Comparison of ENCODE assay signal across 2 cellular contexts in the genomic region with DNA sequence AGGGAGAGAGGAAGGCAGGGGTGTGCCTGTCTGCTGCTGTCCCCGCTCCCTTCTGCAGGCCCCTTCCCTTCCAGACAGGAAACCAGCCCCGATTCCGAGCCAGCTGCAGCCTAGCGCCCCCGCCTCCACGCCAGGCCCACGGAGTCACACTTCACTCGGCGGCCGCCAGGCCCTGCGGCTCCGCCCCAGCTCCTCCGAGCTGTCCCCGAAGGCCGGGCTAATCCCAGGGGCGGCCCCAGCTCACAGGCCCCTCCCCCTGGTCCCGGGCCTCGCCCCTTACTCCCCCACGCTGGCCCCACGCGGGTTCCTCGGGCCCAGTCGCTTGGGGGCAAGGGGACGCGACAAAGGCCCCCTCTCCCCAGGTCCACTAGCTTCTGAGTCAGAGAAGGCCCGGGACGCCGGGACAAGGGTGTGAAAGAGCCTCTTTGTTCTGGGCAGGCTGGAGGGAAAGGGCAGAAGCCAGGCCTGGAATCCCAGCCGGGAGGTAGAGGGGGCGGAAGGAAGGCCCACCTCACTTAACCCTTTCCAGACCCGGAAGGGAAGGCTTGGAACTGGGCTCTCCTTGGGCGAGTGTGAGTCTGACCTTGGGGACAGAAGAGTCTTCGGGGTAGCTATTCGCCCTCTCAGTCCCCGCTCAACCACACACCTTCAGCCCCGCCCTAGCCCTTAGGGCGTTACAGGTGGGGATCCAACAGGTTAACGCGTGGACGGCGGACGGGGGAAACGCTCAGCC.
A peak's percentile ranks its signal among the peaks of the same experiment; 100 is the strongest.
TF ChIP-seq lines count a peak whose summit lies in the region.

No MANE protein-coding gene starts in this region.

TF ChIP-seq in GM23338, 12 proteins besides CTCF, POLR2A, EP300 and RAD21:
- TF ChIP-seq ZNF114 (CRISPR knock-in tag; IDR thresholded peaks at IDR 0.05) (no peak), POLR2AphosphoS5 (IDR thresholded peaks at IDR 0.05; ENCODE audit: low read depth) (peak; percentile 71), EZH2phosphoT487 (IDR thresholded peaks at IDR 0.05; ENCODE audit: unreplicated experiment) (no peak)
- TF ChIP-seq, protein P1, sequence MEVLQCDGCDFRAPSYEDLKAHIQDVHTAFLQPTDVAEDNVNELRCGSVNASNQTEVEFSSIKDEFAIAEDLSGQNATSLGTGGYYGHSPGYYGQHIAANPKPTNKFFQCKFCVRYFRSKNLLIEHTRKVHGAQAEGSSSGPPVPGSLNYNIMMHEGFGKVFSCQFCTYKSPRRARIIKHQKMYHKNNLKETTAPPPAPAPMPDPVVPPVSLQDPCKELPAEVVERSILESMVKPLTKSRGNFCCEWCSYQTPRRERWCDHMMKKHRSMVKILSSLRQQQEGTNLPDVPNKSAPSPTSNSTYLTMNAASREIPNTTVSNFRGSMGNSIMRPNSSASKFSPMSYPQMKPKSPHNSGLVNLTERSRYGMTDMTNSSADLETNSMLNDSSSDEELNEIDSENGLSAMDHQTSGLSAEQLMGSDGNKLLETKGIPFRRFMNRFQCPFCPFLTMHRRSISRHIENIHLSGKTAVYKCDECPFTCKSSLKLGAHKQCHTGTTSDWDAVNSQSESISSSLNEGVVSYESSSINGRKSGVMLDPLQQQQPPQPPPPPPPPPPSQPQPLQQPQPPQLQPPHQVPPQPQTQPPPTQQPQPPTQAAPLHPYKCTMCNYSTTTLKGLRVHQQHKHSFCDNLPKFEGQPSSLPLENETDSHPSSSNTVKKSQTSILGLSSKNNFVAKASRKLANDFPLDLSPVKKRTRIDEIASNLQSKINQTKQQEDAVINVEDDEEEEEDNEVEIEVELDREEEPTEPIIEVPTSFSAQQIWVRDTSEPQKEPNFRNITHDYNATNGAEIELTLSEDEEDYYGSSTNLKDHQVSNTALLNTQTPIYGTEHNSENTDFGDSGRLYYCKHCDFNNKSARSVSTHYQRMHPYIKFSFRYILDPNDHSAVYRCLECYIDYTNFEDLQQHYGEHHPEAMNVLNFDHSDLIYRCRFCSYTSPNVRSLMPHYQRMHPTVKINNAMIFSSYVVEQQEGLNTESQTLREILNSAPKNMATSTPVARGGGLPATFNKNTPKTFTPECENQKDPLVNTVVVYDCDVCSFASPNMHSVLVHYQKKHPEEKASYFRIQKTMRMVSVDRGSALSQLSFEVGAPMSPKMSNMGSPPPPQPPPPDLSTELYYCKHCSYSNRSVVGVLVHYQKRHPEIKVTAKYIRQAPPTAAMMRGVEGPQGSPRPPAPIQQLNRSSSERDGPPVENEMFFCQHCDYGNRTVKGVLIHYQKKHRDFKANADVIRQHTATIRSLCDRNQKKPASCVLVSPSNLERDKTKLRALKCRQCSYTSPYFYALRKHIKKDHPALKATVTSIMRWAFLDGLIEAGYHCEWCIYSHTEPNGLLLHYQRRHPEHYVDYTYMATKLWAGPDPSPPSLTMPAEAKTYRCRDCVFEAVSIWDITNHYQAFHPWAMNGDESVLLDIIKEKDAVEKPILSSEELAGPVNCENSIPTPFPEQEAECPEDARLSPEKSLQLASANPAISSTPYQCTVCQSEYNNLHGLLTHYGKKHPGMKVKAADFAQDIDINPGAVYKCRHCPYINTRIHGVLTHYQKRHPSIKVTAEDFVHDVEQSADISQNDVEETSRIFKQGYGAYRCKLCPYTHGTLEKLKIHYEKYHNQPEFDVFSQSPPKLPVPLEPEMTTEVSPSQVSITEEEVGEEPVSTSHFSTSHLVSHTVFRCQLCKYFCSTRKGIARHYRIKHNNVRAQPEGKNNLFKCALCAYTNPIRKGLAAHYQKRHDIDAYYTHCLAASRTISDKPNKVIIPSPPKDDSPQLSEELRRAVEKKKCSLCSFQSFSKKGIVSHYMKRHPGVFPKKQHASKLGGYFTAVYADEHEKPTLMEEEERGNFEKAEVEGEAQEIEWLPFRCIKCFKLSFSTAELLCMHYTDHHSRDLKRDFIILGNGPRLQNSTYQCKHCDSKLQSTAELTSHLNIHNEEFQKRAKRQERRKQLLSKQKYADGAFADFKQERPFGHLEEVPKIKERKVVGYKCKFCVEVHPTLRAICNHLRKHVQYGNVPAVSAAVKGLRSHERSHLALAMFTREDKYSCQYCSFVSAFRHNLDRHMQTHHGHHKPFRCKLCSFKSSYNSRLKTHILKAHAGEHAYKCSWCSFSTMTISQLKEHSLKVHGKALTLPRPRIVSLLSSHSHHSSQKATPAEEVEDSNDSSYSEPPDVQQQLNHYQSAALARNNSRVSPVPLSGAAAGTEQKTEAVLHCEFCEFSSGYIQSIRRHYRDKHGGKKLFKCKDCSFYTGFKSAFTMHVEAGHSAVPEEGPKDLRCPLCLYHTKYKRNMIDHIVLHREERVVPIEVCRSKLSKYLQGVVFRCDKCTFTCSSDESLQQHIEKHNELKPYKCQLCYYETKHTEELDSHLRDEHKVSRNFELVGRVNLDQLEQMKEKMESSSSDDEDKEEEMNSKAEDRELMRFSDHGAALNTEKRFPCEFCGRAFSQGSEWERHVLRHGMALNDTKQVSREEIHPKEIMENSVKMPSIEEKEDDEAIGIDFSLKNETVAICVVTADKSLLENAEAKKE (CRISPR knock-in tag; IDR thresholded peaks at IDR 0.05) = no peak
- TF ChIP-seq, protein P2, sequence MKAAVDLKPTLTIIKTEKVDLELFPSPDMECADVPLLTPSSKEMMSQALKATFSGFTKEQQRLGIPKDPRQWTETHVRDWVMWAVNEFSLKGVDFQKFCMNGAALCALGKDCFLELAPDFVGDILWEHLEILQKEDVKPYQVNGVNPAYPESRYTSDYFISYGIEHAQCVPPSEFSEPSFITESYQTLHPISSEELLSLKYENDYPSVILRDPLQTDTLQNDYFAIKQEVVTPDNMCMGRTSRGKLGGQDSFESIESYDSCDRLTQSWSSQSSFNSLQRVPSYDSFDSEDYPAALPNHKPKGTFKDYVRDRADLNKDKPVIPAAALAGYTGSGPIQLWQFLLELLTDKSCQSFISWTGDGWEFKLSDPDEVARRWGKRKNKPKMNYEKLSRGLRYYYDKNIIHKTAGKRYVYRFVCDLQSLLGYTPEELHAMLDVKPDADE (IDR thresholded peaks at IDR 0.05) = 0 out of 2 replicates have a peak, but pooled peaks have one; percentile 6

TF ChIP-seq in GM12878, 131 proteins besides CTCF, POLR2A, EP300 and RAD21 (continues in another document):
- TF ChIP-seq TCF3 (IDR thresholded peaks at IDR 0.05; ENCODE audit: borderline replicate concordance, insufficient read depth, low read depth, low read length) = peak; percentile 72; the same call in 1 of the 2 replicates
- peak in 1 of 2 experiments; percentile 81; a peak in 2 of 3 replicates for TF ChIP-seq EGR1 (IDR thresholded peaks at IDR 0.05; ENCODE audit: borderline replicate concordance in 1 of 2, low read depth in 2 of 2, low read length in 2 of 2)
- no peak for TF ChIP-seq RB1 (IDR thresholded peaks at IDR 0.05; ENCODE audit: borderline replicate concordance)
- peak; percentile 80; the same call in 1 of the 2 replicates for TF ChIP-seq IKZF1 (conservative IDR thresholded peaks at IDR 0.05)
- no peak for TF ChIP-seq YY1 (IDR thresholded peaks at IDR 0.05; ENCODE audit: low read depth, low read length)
- TF ChIP-seq, protein P3, sequence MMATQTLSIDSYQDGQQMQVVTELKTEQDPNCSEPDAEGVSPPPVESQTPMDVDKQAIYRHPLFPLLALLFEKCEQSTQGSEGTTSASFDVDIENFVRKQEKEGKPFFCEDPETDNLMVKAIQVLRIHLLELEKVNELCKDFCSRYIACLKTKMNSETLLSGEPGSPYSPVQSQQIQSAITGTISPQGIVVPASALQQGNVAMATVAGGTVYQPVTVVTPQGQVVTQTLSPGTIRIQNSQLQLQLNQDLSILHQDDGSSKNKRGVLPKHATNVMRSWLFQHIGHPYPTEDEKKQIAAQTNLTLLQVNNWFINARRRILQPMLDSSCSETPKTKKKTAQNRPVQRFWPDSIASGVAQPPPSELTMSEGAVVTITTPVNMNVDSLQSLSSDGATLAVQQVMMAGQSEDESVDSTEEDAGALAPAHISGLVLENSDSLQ (IDR thresholded peaks at IDR 0.05) = no peak
- no peak for TF ChIP-seq KAT2A (conservative IDR thresholded peaks at IDR 0.05; ENCODE audit: control insufficient read depth, low read depth, low read length)
- no peak for TF ChIP-seq ZZZ3 (IDR thresholded peaks at IDR 0.05; ENCODE audit: control insufficient read depth, insufficient read length, low read depth)
- TF ChIP-seq SRF (IDR thresholded peaks at IDR 0.05; ENCODE audit: low read depth in 2 of 2, low read length in 2 of 2) = no peak
- TF ChIP-seq NR2C1 (IDR thresholded peaks at IDR 0.05) = no peak
- TF ChIP-seq, protein P4, sequence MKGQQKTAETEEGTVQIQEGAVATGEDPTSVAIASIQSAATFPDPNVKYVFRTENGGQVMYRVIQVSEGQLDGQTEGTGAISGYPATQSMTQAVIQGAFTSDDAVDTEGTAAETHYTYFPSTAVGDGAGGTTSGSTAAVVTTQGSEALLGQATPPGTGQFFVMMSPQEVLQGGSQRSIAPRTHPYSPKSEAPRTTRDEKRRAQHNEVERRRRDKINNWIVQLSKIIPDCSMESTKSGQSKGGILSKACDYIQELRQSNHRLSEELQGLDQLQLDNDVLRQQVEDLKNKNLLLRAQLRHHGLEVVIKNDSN (IDR thresholded peaks at IDR 0.05; ENCODE audit: borderline replicate concordance, extremely low read length, insufficient read depth, low read depth, low read length) = no peak
- TF ChIP-seq, protein P5, sequence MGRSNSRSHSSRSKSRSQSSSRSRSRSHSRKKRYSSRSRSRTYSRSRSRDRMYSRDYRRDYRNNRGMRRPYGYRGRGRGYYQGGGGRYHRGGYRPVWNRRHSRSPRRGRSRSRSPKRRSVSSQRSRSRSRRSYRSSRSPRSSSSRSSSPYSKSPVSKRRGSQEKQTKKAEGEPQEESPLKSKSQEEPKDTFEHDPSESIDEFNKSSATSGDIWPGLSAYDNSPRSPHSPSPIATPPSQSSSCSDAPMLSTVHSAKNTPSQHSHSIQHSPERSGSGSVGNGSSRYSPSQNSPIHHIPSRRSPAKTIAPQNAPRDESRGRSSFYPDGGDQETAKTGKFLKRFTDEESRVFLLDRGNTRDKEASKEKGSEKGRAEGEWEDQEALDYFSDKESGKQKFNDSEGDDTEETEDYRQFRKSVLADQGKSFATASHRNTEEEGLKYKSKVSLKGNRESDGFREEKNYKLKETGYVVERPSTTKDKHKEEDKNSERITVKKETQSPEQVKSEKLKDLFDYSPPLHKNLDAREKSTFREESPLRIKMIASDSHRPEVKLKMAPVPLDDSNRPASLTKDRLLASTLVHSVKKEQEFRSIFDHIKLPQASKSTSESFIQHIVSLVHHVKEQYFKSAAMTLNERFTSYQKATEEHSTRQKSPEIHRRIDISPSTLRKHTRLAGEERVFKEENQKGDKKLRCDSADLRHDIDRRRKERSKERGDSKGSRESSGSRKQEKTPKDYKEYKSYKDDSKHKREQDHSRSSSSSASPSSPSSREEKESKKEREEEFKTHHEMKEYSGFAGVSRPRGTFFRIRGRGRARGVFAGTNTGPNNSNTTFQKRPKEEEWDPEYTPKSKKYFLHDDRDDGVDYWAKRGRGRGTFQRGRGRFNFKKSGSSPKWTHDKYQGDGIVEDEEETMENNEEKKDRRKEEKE (IDR thresholded peaks at IDR 0.05) = no peak
- no peak for TF ChIP-seq MYC (IDR thresholded peaks at IDR 0.05; ENCODE audit: insufficient read depth, insufficient read length, insufficient replicate concordance, low read length, severe bottlenecking)
- TF ChIP-seq CHD4 (IDR thresholded peaks at IDR 0.05) = no peak
- TF ChIP-seq, protein P6, sequence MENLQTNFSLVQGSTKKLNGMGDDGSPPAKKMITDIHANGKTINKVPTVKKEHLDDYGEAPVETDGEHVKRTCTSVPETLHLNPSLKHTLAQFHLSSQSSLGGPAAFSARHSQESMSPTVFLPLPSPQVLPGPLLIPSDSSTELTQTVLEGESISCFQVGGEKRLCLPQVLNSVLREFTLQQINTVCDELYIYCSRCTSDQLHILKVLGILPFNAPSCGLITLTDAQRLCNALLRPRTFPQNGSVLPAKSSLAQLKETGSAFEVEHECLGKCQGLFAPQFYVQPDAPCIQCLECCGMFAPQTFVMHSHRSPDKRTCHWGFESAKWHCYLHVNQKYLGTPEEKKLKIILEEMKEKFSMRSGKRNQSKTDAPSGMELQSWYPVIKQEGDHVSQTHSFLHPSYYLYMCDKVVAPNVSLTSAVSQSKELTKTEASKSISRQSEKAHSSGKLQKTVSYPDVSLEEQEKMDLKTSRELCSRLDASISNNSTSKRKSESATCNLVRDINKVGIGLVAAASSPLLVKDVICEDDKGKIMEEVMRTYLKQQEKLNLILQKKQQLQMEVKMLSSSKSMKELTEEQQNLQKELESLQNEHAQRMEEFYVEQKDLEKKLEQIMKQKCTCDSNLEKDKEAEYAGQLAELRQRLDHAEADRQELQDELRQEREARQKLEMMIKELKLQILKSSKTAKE (IDR thresholded peaks at IDR 0.05; ENCODE audit: low read depth, poor library complexity, severe bottlenecking) = no peak
- TF ChIP-seq BACH1 (IDR thresholded peaks at IDR 0.05; ENCODE audit: borderline replicate concordance) = peak; percentile 83; the same call in 1 of the 2 replicates
- TF ChIP-seq, protein P7, sequence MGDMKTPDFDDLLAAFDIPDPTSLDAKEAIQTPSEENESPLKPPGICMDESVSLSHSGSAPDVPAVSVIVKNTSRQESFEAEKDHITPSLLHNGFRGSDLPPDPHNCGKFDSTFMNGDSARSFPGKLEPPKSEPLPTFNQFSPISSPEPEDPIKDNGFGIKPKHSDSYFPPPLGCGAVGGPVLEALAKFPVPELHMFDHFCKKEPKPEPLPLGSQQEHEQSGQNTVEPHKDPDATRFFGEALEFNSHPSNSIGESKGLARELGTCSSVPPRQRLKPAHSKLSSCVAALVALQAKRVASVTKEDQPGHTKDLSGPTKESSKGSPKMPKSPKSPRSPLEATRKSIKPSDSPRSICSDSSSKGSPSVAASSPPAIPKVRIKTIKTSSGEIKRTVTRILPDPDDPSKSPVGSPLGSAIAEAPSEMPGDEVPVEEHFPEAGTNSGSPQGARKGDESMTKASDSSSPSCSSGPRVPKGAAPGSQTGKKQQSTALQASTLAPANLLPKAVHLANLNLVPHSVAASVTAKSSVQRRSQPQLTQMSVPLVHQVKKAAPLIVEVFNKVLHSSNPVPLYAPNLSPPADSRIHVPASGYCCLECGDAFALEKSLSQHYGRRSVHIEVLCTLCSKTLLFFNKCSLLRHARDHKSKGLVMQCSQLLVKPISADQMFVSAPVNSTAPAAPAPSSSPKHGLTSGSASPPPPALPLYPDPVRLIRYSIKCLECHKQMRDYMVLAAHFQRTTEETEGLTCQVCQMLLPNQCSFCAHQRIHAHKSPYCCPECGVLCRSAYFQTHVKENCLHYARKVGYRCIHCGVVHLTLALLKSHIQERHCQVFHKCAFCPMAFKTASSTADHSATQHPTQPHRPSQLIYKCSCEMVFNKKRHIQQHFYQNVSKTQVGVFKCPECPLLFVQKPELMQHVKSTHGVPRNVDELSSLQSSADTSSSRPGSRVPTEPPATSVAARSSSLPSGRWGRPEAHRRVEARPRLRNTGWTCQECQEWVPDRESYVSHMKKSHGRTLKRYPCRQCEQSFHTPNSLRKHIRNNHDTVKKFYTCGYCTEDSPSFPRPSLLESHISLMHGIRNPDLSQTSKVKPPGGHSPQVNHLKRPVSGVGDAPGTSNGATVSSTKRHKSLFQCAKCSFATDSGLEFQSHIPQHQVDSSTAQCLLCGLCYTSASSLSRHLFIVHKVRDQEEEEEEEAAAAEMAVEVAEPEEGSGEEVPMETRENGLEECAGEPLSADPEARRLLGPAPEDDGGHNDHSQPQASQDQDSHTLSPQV (IDR thresholded peaks at IDR 0.05) = no peak
- no peak for TF ChIP-seq CBFB (IDR thresholded peaks at IDR 0.05; ENCODE audit: low read depth)
- TF ChIP-seq MTA2 (IDR thresholded peaks at IDR 0.05; ENCODE audit: low read depth) = no peak
